ENCODE assay signal across 1 cellular context in the genomic region with DNA sequence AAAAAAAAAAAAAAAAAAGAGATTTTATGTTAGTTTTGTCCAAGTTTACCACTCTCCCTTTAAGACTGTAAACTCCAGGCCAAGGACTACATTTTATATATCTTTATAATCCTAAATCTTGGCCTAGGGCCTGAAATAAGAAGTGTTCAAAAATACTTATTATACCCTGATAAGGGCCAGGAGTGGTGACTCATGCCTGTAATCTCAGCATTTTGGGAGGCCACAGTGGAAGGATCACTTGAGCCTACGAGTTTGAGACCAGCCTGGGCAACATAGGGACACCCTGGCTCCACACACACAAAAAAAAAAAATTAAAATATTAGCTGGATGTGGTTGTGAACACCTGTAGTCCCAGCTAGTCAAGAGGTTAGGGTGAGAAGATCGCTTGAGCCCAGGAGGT.
TF ChIP-seq lines count a peak whose summit lies in the region.

No MANE protein-coding gene starts in this region.

TF ChIP-seq in K562, 482 proteins besides CTCF, POLR2A, EP300 and RAD21 (continued from another document):
- TF ChIP-seq, protein P1, sequence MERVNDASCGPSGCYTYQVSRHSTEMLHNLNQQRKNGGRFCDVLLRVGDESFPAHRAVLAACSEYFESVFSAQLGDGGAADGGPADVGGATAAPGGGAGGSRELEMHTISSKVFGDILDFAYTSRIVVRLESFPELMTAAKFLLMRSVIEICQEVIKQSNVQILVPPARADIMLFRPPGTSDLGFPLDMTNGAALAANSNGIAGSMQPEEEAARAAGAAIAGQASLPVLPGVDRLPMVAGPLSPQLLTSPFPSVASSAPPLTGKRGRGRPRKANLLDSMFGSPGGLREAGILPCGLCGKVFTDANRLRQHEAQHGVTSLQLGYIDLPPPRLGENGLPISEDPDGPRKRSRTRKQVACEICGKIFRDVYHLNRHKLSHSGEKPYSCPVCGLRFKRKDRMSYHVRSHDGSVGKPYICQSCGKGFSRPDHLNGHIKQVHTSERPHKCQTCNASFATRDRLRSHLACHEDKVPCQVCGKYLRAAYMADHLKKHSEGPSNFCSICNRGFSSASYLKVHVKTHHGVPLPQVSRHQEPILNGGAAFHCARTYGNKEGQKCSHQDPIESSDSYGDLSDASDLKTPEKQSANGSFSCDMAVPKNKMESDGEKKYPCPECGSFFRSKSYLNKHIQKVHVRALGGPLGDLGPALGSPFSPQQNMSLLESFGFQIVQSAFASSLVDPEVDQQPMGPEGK (CRISPR knock-in tag; IDR thresholded peaks at IDR 0.05; ENCODE audit: borderline replicate concordance): no peak
- TF ChIP-seq, protein P2, sequence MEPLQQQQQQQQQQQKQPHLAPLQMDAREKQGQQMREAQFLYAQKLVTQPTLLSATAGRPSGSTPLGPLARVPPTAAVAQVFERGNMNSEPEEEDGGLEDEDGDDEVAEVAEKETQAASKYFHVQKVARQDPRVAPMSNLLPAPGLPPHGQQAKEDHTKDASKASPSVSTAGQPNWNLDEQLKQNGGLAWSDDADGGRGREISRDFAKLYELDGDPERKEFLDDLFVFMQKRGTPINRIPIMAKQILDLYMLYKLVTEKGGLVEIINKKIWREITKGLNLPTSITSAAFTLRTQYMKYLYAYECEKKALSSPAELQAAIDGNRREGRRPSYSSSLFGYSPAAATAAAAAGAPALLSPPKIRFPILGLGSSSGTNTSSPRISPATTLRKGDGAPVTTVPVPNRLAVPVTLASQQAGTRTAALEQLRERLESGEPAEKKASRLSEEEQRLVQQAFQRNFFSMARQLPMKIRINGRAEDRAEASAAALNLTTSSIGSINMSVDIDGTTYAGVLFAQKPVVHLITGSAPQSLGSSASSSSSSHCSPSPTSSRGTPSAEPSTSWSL (CRISPR knock-in tag; IDR thresholded peaks at IDR 0.05; ENCODE audit: borderline replicate concordance): no peak
- TF ChIP-seq SNRNP70 (optimal IDR thresholded peaks at IDR 0.05; ENCODE audit: low read depth, low read length): no peak
